8 cellular contexts compared by ENCODE assay signal in the genomic region with DNA sequence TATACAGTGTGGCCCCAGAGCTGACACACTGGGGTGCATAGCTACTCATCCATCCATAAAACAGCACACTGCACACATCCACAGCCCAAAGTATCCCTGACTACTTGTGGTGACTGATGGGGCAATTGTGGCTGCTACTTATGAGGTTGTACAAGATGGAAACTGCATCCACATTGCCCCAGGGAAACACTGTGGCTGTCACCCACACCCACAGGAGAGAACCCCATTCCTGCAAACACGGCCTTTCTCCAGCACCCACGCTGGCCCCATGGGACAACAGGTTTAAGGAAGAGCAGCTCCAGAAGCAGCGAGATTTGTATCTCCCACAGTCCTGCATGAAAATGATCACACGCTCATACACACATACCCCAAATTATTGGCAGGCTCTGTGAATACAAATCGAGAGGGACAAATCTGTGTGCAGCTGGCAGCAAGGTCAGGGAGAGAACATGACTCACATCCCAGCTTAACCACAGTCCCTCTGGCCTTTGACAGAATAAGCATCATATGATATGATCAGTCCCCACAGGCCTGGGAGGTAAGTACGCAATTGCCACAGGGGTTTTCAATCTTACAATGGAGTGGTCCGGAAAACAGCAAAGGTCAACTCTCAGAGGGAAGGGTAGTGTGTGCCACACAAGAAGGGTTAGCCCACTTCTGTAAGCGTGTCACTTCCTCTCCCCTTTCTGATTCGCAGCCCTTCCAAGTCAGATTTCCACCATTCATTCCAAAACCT.
DNase-seq lines count a peak whose midpoint lies in the region; ATAC-seq, FAIRE-seq and TF ChIP-seq lines count a peak whose summit lies in the region.

No MANE protein-coding gene starts in this region.

- ATAC-seq in GM18873 (IDR thresholded peaks at IDR 0.05; ENCODE audit: low FRiP score, unreplicated experiment) (peak; percentile 37), HG03342 (IDR thresholded peaks at IDR 0.05; ENCODE audit: unreplicated experiment) (peak; percentile 38), HG02973 (IDR thresholded peaks at IDR 0.05; ENCODE audit: unreplicated experiment) (no peak)

- H3K79me2 ChIP-seq in astrocyte (ENCODE audit: insufficient read depth, low read length), result no peaks in the 10 kb centered on the region
- H3K79me2 ChIP-seq in osteoblast (ENCODE audit: insufficient read depth, low read length), result no peaks in the 10 kb centered on the region

- TF ChIP-seq CTCF in astrocyte (IDR thresholded peaks at IDR 0.05; ENCODE audit: insufficient read depth, low read depth, low read length) (no peak), osteoblast (IDR thresholded peaks at IDR 0.05; ENCODE audit: extremely low read depth, low read depth, low read length) (no peak)

- peak; percentile 93 for DNase-seq in astrocyte (ENCODE audit: low read depth)
- DNase-seq in osteoblast (ENCODE audit: insufficient read length, low spot score, missing footprints), result peak; percentile 87
- DNase-seq in amygdala (lab: John Stamatoyannopoulos, UW), result no peak
- DNase-seq in activated CD4-positive, CD25-positive, alpha-beta regulatory T cell (lab: John Stamatoyannopoulos, UW), result no peak
- no peak for DNase-seq in DMS153 (lab: John Stamatoyannopoulos, UW)

- H3K9ac ChIP-seq in astrocyte (ENCODE audit: low read length), result peak overlapping the region; percentile 25

- peak overlapping the region; percentile 31 for H3K27ac ChIP-seq in astrocyte (ENCODE audit: low read depth, low read length)
- H3K27ac ChIP-seq in osteoblast (ENCODE audit: low read depth, low read length), result no peak overlapping the region

- H3K4me1 Mint-ChIP-seq in astrocyte (ENCODE audit: low read depth, unreplicated experiment), result peaks cover 20% of the 10 kb centered on the region

- H3K36me3 ChIP-seq in astrocyte (ENCODE audit: insufficient read depth, low read length), result no peaks in the 10 kb centered on the region
- H3K36me3 ChIP-seq in osteoblast (ENCODE audit: insufficient read depth, low read length), result no peaks in the 10 kb centered on the region

- peaks cover 32% of the 10 kb centered on the region for H3K4me1 ChIP-seq in astrocyte (ENCODE audit: insufficient read depth, low read length)
- peaks cover 13% of the 10 kb centered on the region for H3K4me1 ChIP-seq in osteoblast (ENCODE audit: insufficient read depth, low read length)

- H3K4me2 ChIP-seq in astrocyte (ENCODE audit: low read length), result peak overlapping the region; percentile 61
- peak overlapping the region; percentile 45 for H3K4me2 ChIP-seq in osteoblast (ENCODE audit: insufficient read depth, low read length)

- no peaks in the 10 kb centered on the region for H3K9me3 Mint-ChIP-seq in astrocyte (ENCODE audit: unreplicated experiment)

- H3K27me3 Mint-ChIP-seq in astrocyte (ENCODE audit: low read depth, unreplicated experiment), result peaks cover 14% of the 10 kb centered on the region

- H3K27ac Mint-ChIP-seq in astrocyte (ENCODE audit: unreplicated experiment), result no peak overlapping the region

- peak; percentile 74 for FAIRE-seq in astrocyte (lab: Jason Lieb, UNC)

- no peak overlapping the region for H2AFZ ChIP-seq in astrocyte (ENCODE audit: low read depth, low read length)
- no peak overlapping the region for H2AFZ ChIP-seq in osteoblast (ENCODE audit: low read length)

- H4K20me1 ChIP-seq in astrocyte (ENCODE audit: insufficient read depth, low read length) (peaks cover 6% of the 10 kb centered on the region), osteoblast (ENCODE audit: insufficient read depth, low read length) (no peaks in the 10 kb centered on the region)

- no peaks in the 10 kb centered on the region for H3K36me3 Mint-ChIP-seq in astrocyte (ENCODE audit: low read depth, unreplicated experiment)

- no peaks in the 10 kb centered on the region for H3K9me3 ChIP-seq in astrocyte (ENCODE audit: insufficient read depth, low read depth, low read length)
- H3K9me3 ChIP-seq in osteoblast (ENCODE audit: low read depth, low read length), result no peaks in the 10 kb centered on the region

- H3K4me3 ChIP-seq in astrocyte (ENCODE audit: insufficient read depth, low read depth, low read length) (no peak overlapping the region), osteoblast (ENCODE audit: insufficient read depth, low read length) (no peak overlapping the region)

- peaks cover 18% of the 10 kb centered on the region for H3K27me3 ChIP-seq in astrocyte (ENCODE audit: insufficient read depth, low read length)
- H3K27me3 ChIP-seq in osteoblast (ENCODE audit: insufficient read depth, low read length), result peaks cover 42% of the 10 kb centered on the region

- H3K4me3 Mint-ChIP-seq in astrocyte (ENCODE audit: unreplicated experiment), result peak overlapping the region; percentile 40

Comparison
In these comparisons a context has a peak if more than half of its experiments do, and no peak if none do; other contexts are left out.
1. DNase-seq: peak in astrocyte (single experiment) and osteoblast (single experiment); none in amygdala (0 of 56), activated CD4-positive, CD25-positive, alpha-beta regulatory T cell (0 of 4) and DMS153 (single experiment).